22 cellular contexts compared by ENCODE assay signal in genomic region chr3:45756055-45756454, GRCh38. TPM values are rescaled to one million over a fixed set of nuclear protein-coding genes. Genes with fewer than 3 reads are reported as not detected.
"Had no signal": no experiment of that assay in that cellular context is flagged by ENCODE, and none has a peak within 500 bp of the region (broad histone marks: within the 10 kb centered on the region; RNA-seq: fewer than 3 reads in every experiment).

No MANE protein-coding gene starts in this region.

- ATAC-seq: K562 had no signal

- H3K4me2 ChIP-seq: KMS-11, SK-N-SH had no signal

- DNase-seq: Kasumi-1, MM.1S, NCI-H1092 treated with DMSO at 0.1 percent for 48 hours, NCI-H1436, NCI-H187, NCI-H2029, NCI-H2081 treated with DMSO at 0.1 percent for 48 hours, NCI-H2171, NCI-H226, NCI-H446, NCI-H510A, NCI-H524 treated with DMSO at 0.1 percent for 48 hours, NCI-H69, NCI-H774, RPMI8226, SHP77, SK-N-SH had no signal

- H3K4me3 ChIP-seq: K562 had no signal

- H3K9ac ChIP-seq: KMS-11, SK-N-SH had no signal

- H3K4me1 Mint-ChIP-seq: IgD-negative memory B cell had no signal

- H3K9me3 ChIP-seq: SK-N-SH had no signal

- H3K9me3 Mint-ChIP-seq: IgD-negative memory B cell had no signal

- H3K4me3 Mint-ChIP-seq: IgD-negative memory B cell had no signal

- H3K27ac ChIP-seq: HL-60, KMS-11 had no signal

- H3K27ac Mint-ChIP-seq: IgD-negative memory B cell had no signal

RNA-seq across cellular contexts. Expression of gene SLC6A20, which starts 40.3 kb away (rescaled TPM):
- total RNA-seq: K562, SK-MEL-5 had no signal
- polyA plus RNA-seq: K562, SK-N-SH had no signal
